Comparison of ENCODE assay signal across 24 cellular contexts in genomic region chr7:43701929-43702328, GRCh38. TPM values are rescaled to one million over a fixed set of nuclear protein-coding genes. Genes with fewer than 3 reads are reported as not detected.
DNase-seq lines count a peak whose midpoint lies in the region; ATAC-seq and TF ChIP-seq lines count a peak whose summit lies in the region.
"Had no signal": no experiment of that assay in that cellular context is flagged by ENCODE, and none has a peak within 500 bp of the region (broad histone marks: within the 10 kb centered on the region; RNA-seq: fewer than 3 reads in every experiment).

No MANE protein-coding gene starts in this region.

- WGBS in H9 (ENCODE audit: extremely low coverage, insufficient read length, low lambda C conversion rate), result no CpG with 5 or more reads among the region's 3 CpGs
- 88 to 100% methylated on average over 2 to 3 of the region's 3 CpGs for WGBS in endodermal cell (ENCODE audit: insufficient coverage in 1 of 2, insufficient read length in 1 of 2), 2 experiments

- H3K9me3 ChIP-seq in H9 (ENCODE audit: control insufficient read depth, low read depth, low read length), result no peaks in the 10 kb centered on the region
- no peaks in the 10 kb centered on the region for H3K9me3 ChIP-seq in Karpas-422 (ENCODE audit: low read length)
- H3K9me3 ChIP-seq in endodermal cell (ENCODE audit: control insufficient read depth, low read length), result peaks cover 2% of the 10 kb centered on the region
- H3K9me3 ChIP-seq: HAP-1, SJCRH30 had no signal

- H2BK15ac ChIP-seq in H9 (ENCODE audit: low read depth, low read length), result no peak overlapping the region

- H3K27me3 Mint-ChIP-seq in H9 (ENCODE audit: low read depth), result no peaks in the 10 kb centered on the region
- H3K27me3 Mint-ChIP-seq in endodermal cell (ENCODE audit: insufficient read depth), result no peaks in the 10 kb centered on the region
- no peaks in the 10 kb centered on the region for H3K27me3 Mint-ChIP-seq in chondrocyte (ENCODE audit: low read depth)
- no peaks in the 10 kb centered on the region for H3K27me3 Mint-ChIP-seq in activated T-helper 2 cell treated with anti-CD3 and anti-CD28 coated beads, Interferon-gamma antibody, Interleukin-2, Interleukin-4, amounts not matched to agents 10 μg/mL and 5 μg/mL and 100 μg/mL, durations not matched to agents 14 hours and 24 hours and 36 hours (ENCODE audit: low read depth)
- no peaks in the 10 kb centered on the region for H3K27me3 Mint-ChIP-seq in activated CD8-positive, alpha-beta memory T cell treated with anti-CD3 and anti-CD28 coated beads, Interleukin-2, amount 10 ng/mL, durations not matched to agents 7 days and 5 days
- H3K27me3 Mint-ChIP-seq: CD4-positive, CD25-positive, alpha-beta regulatory T cell had no signal

- no peak overlapping the region for H2AFZ ChIP-seq in H9 (ENCODE audit: low read length)
- H2AFZ ChIP-seq in Karpas-422 (ENCODE audit: low read length), result no peak overlapping the region

- no peaks in the 10 kb centered on the region for H3K9me2 ChIP-seq in Karpas-422 (replicated peaks; ENCODE audit: insufficient read depth, low read length)

- no peak overlapping the region for H4K5ac ChIP-seq in H9 (ENCODE audit: insufficient read length, low read depth, low read length)

- no peak overlapping the region for H2BK12ac ChIP-seq in H9 (ENCODE audit: insufficient read length, low read depth, low read length)

- H3K4me1 Mint-ChIP-seq in H9 (peaks cover 25 to 31% of the 10 kb centered on the region in 2 experiments), endodermal cell (peaks cover 25% of the 10 kb centered on the region), chondrocyte (ENCODE audit: low read depth) (peaks cover 21% of the 10 kb centered on the region)
- H3K4me1 Mint-ChIP-seq in activated T-helper 2 cell treated with anti-CD3 and anti-CD28 coated beads, Interferon-gamma antibody, Interleukin-2, Interleukin-4, amounts not matched to agents 10 μg/mL and 5 μg/mL and 100 μg/mL, durations not matched to agents 14 hours and 24 hours and 36 hours (ENCODE audit: low read depth), result peaks cover 46% of the 10 kb centered on the region
- peaks cover 68% of the 10 kb centered on the region for H3K4me1 Mint-ChIP-seq in activated CD8-positive, alpha-beta memory T cell treated with anti-CD3 and anti-CD28 coated beads, Interleukin-2, amount 10 ng/mL, durations not matched to agents 7 days and 5 days

- no peak overlapping the region for H3K56ac ChIP-seq in H9 (ENCODE audit: insufficient read length, low read depth, low read length)

- H4K20me1 ChIP-seq in H9 (ENCODE audit: control insufficient read depth, insufficient read depth, insufficient read length), result no peaks in the 10 kb centered on the region
- H4K20me1 ChIP-seq in Karpas-422 (ENCODE audit: insufficient read depth, low read depth, low read length), result peaks cover 64% of the 10 kb centered on the region

- in situ Hi-C loops in G401 (cut with HindIII; ENCODE audit: low sequenced_read_pairs), result no loop called here

- no peak overlapping the region for H3K23ac ChIP-seq in H9 (ENCODE audit: insufficient read length, low read depth, low read length)

- no peak overlapping the region for H2AK5ac ChIP-seq in H9 (ENCODE audit: insufficient read length, low read length)

- no peak for TF ChIP-seq CTCF in H9 (conservative IDR thresholded peaks at IDR 0.05)
- no peak for TF ChIP-seq CTCF in endodermal cell (conservative IDR thresholded peaks at IDR 0.05)
- no peak for TF ChIP-seq CTCF in chondrocyte (IDR thresholded peaks at IDR 0.05)

- no peak overlapping the region for H2BK120ac ChIP-seq in H9 (ENCODE audit: low read depth, low read length, poor library complexity, severe bottlenecking)

- H3K4me3 Mint-ChIP-seq in H9 (no peak overlapping the region), endodermal cell (no peak overlapping the region), chondrocyte (ENCODE audit: unreplicated experiment) (no peak overlapping the region)
- no peak overlapping the region for H3K4me3 Mint-ChIP-seq in activated T-helper 2 cell treated with anti-CD3 and anti-CD28 coated beads, Interferon-gamma antibody, Interleukin-2, Interleukin-4, amounts not matched to agents 10 μg/mL and 5 μg/mL and 100 μg/mL, durations not matched to agents 14 hours and 24 hours and 36 hours (ENCODE audit: low read depth)
- no peak overlapping the region for H3K4me3 Mint-ChIP-seq in activated CD8-positive, alpha-beta memory T cell treated with anti-CD3 and anti-CD28 coated beads, Interleukin-2, amount 10 ng/mL, durations not matched to agents 7 days and 5 days
- H3K4me3 Mint-ChIP-seq: CD4-positive, CD25-positive, alpha-beta regulatory T cell had no signal

- H3K4ac ChIP-seq in H9 (ENCODE audit: low read depth, low read length), result no peak overlapping the region

- intact Hi-C loops in activated T-helper 2 cell treated with anti-CD3 and anti-CD28 coated beads, Interferon-gamma antibody, Interleukin-2, Interleukin-4, amounts not matched to agents 10 μg/mL and 5 μg/mL and 100 μg/mL, durations not matched to agents 14 hours and 24 hours and 36 hours (cut with micrococcal nuclease), result loop anchor here (5.0 kb wide), 1 partner anchor 135 kb away; no protein-coding TSS in a partner anchor

- peaks cover 24 to 35% (median 24%) of the 10 kb centered on the region in 3 experiments for H3K36me3 Mint-ChIP-seq in H9 (ENCODE audit: insufficient read depth in 1 of 3, low read depth in 3 of 3)
- peaks cover 29% of the 10 kb centered on the region for H3K36me3 Mint-ChIP-seq in endodermal cell (ENCODE audit: low read depth)
- H3K36me3 Mint-ChIP-seq in chondrocyte (ENCODE audit: low read depth), result peaks cover 1% of the 10 kb centered on the region
- peaks cover 36% of the 10 kb centered on the region for H3K36me3 Mint-ChIP-seq in activated T-helper 2 cell treated with anti-CD3 and anti-CD28 coated beads, Interferon-gamma antibody, Interleukin-2, Interleukin-4, amounts not matched to agents 10 μg/mL and 5 μg/mL and 100 μg/mL, durations not matched to agents 14 hours and 24 hours and 36 hours (ENCODE audit: low read depth)
- H3K36me3 Mint-ChIP-seq in activated CD8-positive, alpha-beta memory T cell treated with anti-CD3 and anti-CD28 coated beads, Interleukin-2, amount 10 ng/mL, durations not matched to agents 7 days and 5 days, result peaks cover 38% of the 10 kb centered on the region

- no peak overlapping the region for H3K14ac ChIP-seq in H9 (ENCODE audit: insufficient read depth, low read length)

- peaks cover 6% of the 10 kb centered on the region for H3K79me1 ChIP-seq in H9 (ENCODE audit: insufficient read depth, low read depth, low read length, poor library complexity, severe bottlenecking)

- peaks cover 8 to 18% of the 10 kb centered on the region in 2 experiments; a peak in 4 of 5 replicates for H3K9me3 Mint-ChIP-seq in H9
- peaks cover 3% of the 10 kb centered on the region for H3K9me3 Mint-ChIP-seq in endodermal cell
- no peaks in the 10 kb centered on the region for H3K9me3 Mint-ChIP-seq in chondrocyte (ENCODE audit: low read depth)
- H3K9me3 Mint-ChIP-seq in activated T-helper 2 cell treated with anti-CD3 and anti-CD28 coated beads, Interferon-gamma antibody, Interleukin-2, Interleukin-4, amounts not matched to agents 10 μg/mL and 5 μg/mL and 100 μg/mL, durations not matched to agents 14 hours and 24 hours and 36 hours, result peaks cover 17% of the 10 kb centered on the region
- peaks cover 17% of the 10 kb centered on the region for H3K9me3 Mint-ChIP-seq in activated CD8-positive, alpha-beta memory T cell treated with anti-CD3 and anti-CD28 coated beads, Interleukin-2, amount 10 ng/mL, durations not matched to agents 7 days and 5 days (ENCODE audit: low read depth)
- H3K9me3 Mint-ChIP-seq: CD4-positive, CD25-positive, alpha-beta regulatory T cell had no signal

- H3K27ac Mint-ChIP-seq in H9 (peak overlapping the region in 2 of 3 experiments; percentile 21 to 43; a peak in 2 of 7 replicates), endodermal cell (peak overlapping the region; percentile 54), chondrocyte (ENCODE audit: unreplicated experiment) (no peak overlapping the region)
- H3K27ac Mint-ChIP-seq in activated T-helper 2 cell treated with anti-CD3 and anti-CD28 coated beads, Interferon-gamma antibody, Interleukin-2, Interleukin-4, amounts not matched to agents 10 μg/mL and 5 μg/mL and 100 μg/mL, durations not matched to agents 14 hours and 24 hours and 36 hours, result no peak overlapping the region
- H3K27ac Mint-ChIP-seq in activated CD8-positive, alpha-beta memory T cell treated with anti-CD3 and anti-CD28 coated beads, Interleukin-2, amount 10 ng/mL, durations not matched to agents 7 days and 5 days, result no peak overlapping the region

- peaks cover 4% of the 10 kb centered on the region; the same call in 1 of the 2 replicates for H3K4me1 ChIP-seq in H9 (ENCODE audit: insufficient read depth, low read length)
- H3K4me1 ChIP-seq in Karpas-422 (ENCODE audit: low read length), result peaks cover 47% of the 10 kb centered on the region
- H3K4me1 ChIP-seq in endodermal cell (ENCODE audit: control insufficient read depth, insufficient read depth, low read length), result peaks cover 4% of the 10 kb centered on the region
- H3K4me1 ChIP-seq: SJCRH30 had no signal

- H3K36me3 ChIP-seq in Karpas-422 (ENCODE audit: insufficient read depth, low read length) (no peaks in the 10 kb centered on the region), endodermal cell (ENCODE audit: control insufficient read depth, insufficient read depth, low read length) (peaks cover 11% of the 10 kb centered on the region)
- H3K36me3 ChIP-seq: HAP-1 had no signal

- no peaks in the 10 kb centered on the region for H3K23me2 ChIP-seq in H9 (ENCODE audit: insufficient read length, low read depth, low read length, poor library complexity, severe bottlenecking)

- CTCF ChIA-PET in activated CD8-positive, alpha-beta memory T cell treated with anti-CD3 and anti-CD28 coated beads, Interleukin-2, amount 10 ng/mL, durations not matched to agents 7 days and 5 days (lab: Charles Lee), result interaction anchor here (2.8 to 6.8 kb wide), 5 partner anchors 55 to 247 kb away, joined by 16 to 332 read pairs (median 34); partner anchors contain the start of gene STK17A

- no peak overlapping the region for H3K4me2 ChIP-seq in H9 (ENCODE audit: insufficient read depth, insufficient read length, low read length)
- peak overlapping the region; percentile 1 for H3K4me2 ChIP-seq in Karpas-422 (ENCODE audit: low read depth, low read length, poor library complexity, severe bottlenecking)
- H3K4me2 ChIP-seq: BLaER1 had no signal

- no peak for ATAC-seq in GM18868 (IDR thresholded peaks at IDR 0.05; ENCODE audit: unreplicated experiment)
- ATAC-seq in activated CD8-positive, alpha-beta memory T cell treated with anti-CD3 and anti-CD28 coated beads, Interleukin-2, amount 10 ng/mL, durations not matched to agents 7 days and 5 days, result no peak
- ATAC-seq: PC-3 had no signal

- H2BK5ac ChIP-seq in H9 (ENCODE audit: insufficient read length, low read length), result no peak overlapping the region

- DNase-seq in G401 (ENCODE audit: low spot score) (peak; percentile 26), H9 (no peak), Karpas-422 (no peak), endodermal cell (no peak), chondrocyte (ENCODE audit: low spot score) (no peak)
- DNase-seq in activated T-helper 2 cell treated with anti-CD3 and anti-CD28 coated beads, Interferon-gamma antibody, Interleukin-2, Interleukin-4, amounts not matched to agents 10 μg/mL and 5 μg/mL and 100 μg/mL, durations not matched to agents 14 hours and 24 hours and 36 hours (ENCODE audit: low spot score), result no peak
- no peak for DNase-seq in activated CD8-positive, alpha-beta memory T cell treated with anti-CD3 and anti-CD28 coated beads, Interleukin-2, amount 10 ng/mL, durations not matched to agents 7 days and 5 days
- DNase-seq: CD4-positive, CD25-positive, alpha-beta regulatory T cell; DMS53; Kasumi-1; MV-4-11; NCI-H1105; NCI-H1436 treated with DMSO at 0.1 percent for 48 hours; NCI-H187 treated with DMSO at 0.1 percent for 48 hours; NCI-H2107; NCI-H524 treated with DMSO at 0.1 percent for 48 hours; NCI-H774; NK-92 treated with Interleukin-12 subunit alpha and Interleukin-12 subunit beta, amount 100 ng/mL, for 24 hours; PC-3; SJCRH30; T-helper 1 cell had no signal

- H4K91ac ChIP-seq in H9 (ENCODE audit: insufficient read length, low read depth, low read length), result no peak overlapping the region

- H3K27me3 ChIP-seq in H9 (ENCODE audit: insufficient read depth, low read length), result no peaks in the 10 kb centered on the region
- no peaks in the 10 kb centered on the region for H3K27me3 ChIP-seq in Karpas-422 (ENCODE audit: low read length)
- H3K27me3 ChIP-seq in endodermal cell (ENCODE audit: control insufficient read depth, insufficient read depth, low read length, poor library complexity, severe bottlenecking), result no peaks in the 10 kb centered on the region
- H3K27me3 ChIP-seq: BLaER1, SJCRH30 had no signal

- H3K9ac ChIP-seq in H9 (ENCODE audit: extremely low read depth, insufficient read length, low read length) (no peak overlapping the region), Karpas-422 (ENCODE audit: low read length) (no peak overlapping the region), endodermal cell (ENCODE audit: extremely low read depth, low read length, poor library complexity, severe bottlenecking) (no peak overlapping the region)
- H3K9ac ChIP-seq: BLaER1 had no signal

- H2BK20ac ChIP-seq in H9 (ENCODE audit: low read depth, low read length, poor library complexity, severe bottlenecking), result no peak overlapping the region

- no peak overlapping the region for H4K8ac ChIP-seq in H9 (replicated peaks; ENCODE audit: insufficient read length, low read depth, low read length)

- no peak overlapping the region for H3K18ac ChIP-seq in H9 (ENCODE audit: insufficient read length, low read depth, low read length)

- no peak overlapping the region for H3K4me3 ChIP-seq in Karpas-422 (ENCODE audit: low read length)
- H3K4me3 ChIP-seq in endodermal cell (ENCODE audit: low read length), result no peak overlapping the region
- H3K4me3 ChIP-seq: BLaER1, HAP-1, SJCRH30 had no signal

- H3K27ac ChIP-seq in H9 (ENCODE audit: insufficient read length, low read depth, low read length), result no peak overlapping the region
- H3K27ac ChIP-seq in Karpas-422 (ENCODE audit: low read length), result no peak overlapping the region
- no peak overlapping the region for H3K27ac ChIP-seq in endodermal cell (ENCODE audit: low read depth, low read length)
- H3K27ac ChIP-seq: BLaER1, SJCRH30 had no signal

- H3T11ph ChIP-seq in H9 (ENCODE audit: low read length), result no peak overlapping the region

- H3K79me2 ChIP-seq in H9 (ENCODE audit: insufficient read depth, low read length), result peaks cover 19% of the 10 kb centered on the region; the same call in 1 of the 2 replicates
- H3K79me2 ChIP-seq in Karpas-422 (ENCODE audit: low read length), result peaks cover 54% of the 10 kb centered on the region

RNA-seq across cellular contexts. Expression of gene COA1, which starts 27.4 kb away (rescaled TPM):
- total RNA-seq in G401 (2014; rRNA removed; shearing (Covaris generic)), result 135 and 184 TPM in 2 replicates
- total RNA-seq in H9 (2021) (132 and 138 TPM in 2 replicates), endodermal cell (100 to 1,000 TPM; 104 to 144 TPM), chondrocyte (31.4 to 36.6 TPM (median 33.5 TPM) in 3 replicates)
- total RNA-seq in Karpas-422 (2014; rRNA removed; shearing (Covaris generic); ENCODE audit: low replicate concordance), result 60.2 TPM in 2 replicates
- polyA plus RNA-seq in endodermal cell (2013, experiment 1 of 2), result 115 TPM
- polyA plus RNA-seq in endodermal cell (2013, experiment 2 of 2), result 119 TPM
- total RNA-seq in activated T-helper 2 cell treated with anti-CD3 and anti-CD28 coated beads, Interferon-gamma antibody, Interleukin-2, Interleukin-4, amounts not matched to agents 10 μg/mL and 5 μg/mL and 100 μg/mL, durations not matched to agents 14 hours and 24 hours and 36 hours, result 67.1 and 69.1 TPM in 2 replicates
- total RNA-seq in activated CD8-positive, alpha-beta memory T cell treated with anti-CD3 and anti-CD28 coated beads, Interleukin-2, amount 10 ng/mL, durations not matched to agents 7 days and 5 days, result 10 to 100 TPM; 66.7 to 73.0 TPM

RNA-seq across cellular contexts. Expression of gene BLVRA, which starts 56.6 kb away (rescaled TPM):
- 145 and 190 TPM in 2 replicates for total RNA-seq in G401 (2014; rRNA removed; shearing (Covaris generic))
- total RNA-seq in H9 (2021), result 37.6 and 40.7 TPM in 2 replicates
- total RNA-seq in Karpas-422 (2014; rRNA removed; shearing (Covaris generic); ENCODE audit: low replicate concordance), result not detected in 2 replicates
- total RNA-seq in endodermal cell, result 10 to 100 TPM; 32.0 to 41.2 TPM
- 14.1 TPM for polyA plus RNA-seq in endodermal cell (2013, experiment 1 of 2)
- 11.2 TPM for polyA plus RNA-seq in endodermal cell (2013, experiment 2 of 2)
- total RNA-seq in chondrocyte, result 27.2 to 53.8 TPM (median 48.9 TPM) in 3 replicates
- 30.9 and 32.2 TPM in 2 replicates for total RNA-seq in activated T-helper 2 cell treated with anti-CD3 and anti-CD28 coated beads, Interferon-gamma antibody, Interleukin-2, Interleukin-4, amounts not matched to agents 10 μg/mL and 5 μg/mL and 100 μg/mL, durations not matched to agents 14 hours and 24 hours and 36 hours
- 10 to 100 TPM; 37.2 to 46.9 TPM for total RNA-seq in activated CD8-positive, alpha-beta memory T cell treated with anti-CD3 and anti-CD28 coated beads, Interleukin-2, amount 10 ng/mL, durations not matched to agents 7 days and 5 days

Comparison
In these comparisons a context has a peak if more than half of its experiments do, and no peak if none do; other contexts are left out.
1. H3K27ac Mint-ChIP-seq: peak in H9 (2 of 3) and endodermal cell (single experiment); none in chondrocyte (single experiment), activated T-helper 2 cell treated with anti-CD3 and anti-CD28 coated beads, Interferon-gamma antibody, Interleukin-2, Interleukin-4, amounts not matched to agents 10 μg/mL and 5 μg/mL and 100 μg/mL, durations not matched to agents 14 hours and 24 hours and 36 hours (single experiment) and activated CD8-positive, alpha-beta memory T cell treated with anti-CD3 and anti-CD28 coated beads, Interleukin-2, amount 10 ng/mL, durations not matched to agents 7 days and 5 days (single experiment).
2. RNA of gene BLVRA, which starts 56.6 kb away (total RNA-seq): 145 to 190 TPM in G401, 27.2 to 53.8 TPM in chondrocyte, 37.2 to 46.9 TPM in activated CD8-positive, alpha-beta memory T cell treated with anti-CD3 and anti-CD28 coated beads, Interleukin-2, amount 10 ng/mL, durations not matched to agents 7 days and 5 days, 32.0 to 41.2 TPM in endodermal cell, 37.6 to 40.7 TPM in H9 and 30.9 to 32.2 TPM in activated T-helper 2 cell treated with anti-CD3 and anti-CD28 coated beads, Interferon-gamma antibody, Interleukin-2, Interleukin-4, amounts not matched to agents 10 μg/mL and 5 μg/mL and 100 μg/mL, durations not matched to agents 14 hours and 24 hours and 36 hours; not detected in Karpas-422; every median in the first group is over 10 times any median in the second.